In the genomic region with DNA sequence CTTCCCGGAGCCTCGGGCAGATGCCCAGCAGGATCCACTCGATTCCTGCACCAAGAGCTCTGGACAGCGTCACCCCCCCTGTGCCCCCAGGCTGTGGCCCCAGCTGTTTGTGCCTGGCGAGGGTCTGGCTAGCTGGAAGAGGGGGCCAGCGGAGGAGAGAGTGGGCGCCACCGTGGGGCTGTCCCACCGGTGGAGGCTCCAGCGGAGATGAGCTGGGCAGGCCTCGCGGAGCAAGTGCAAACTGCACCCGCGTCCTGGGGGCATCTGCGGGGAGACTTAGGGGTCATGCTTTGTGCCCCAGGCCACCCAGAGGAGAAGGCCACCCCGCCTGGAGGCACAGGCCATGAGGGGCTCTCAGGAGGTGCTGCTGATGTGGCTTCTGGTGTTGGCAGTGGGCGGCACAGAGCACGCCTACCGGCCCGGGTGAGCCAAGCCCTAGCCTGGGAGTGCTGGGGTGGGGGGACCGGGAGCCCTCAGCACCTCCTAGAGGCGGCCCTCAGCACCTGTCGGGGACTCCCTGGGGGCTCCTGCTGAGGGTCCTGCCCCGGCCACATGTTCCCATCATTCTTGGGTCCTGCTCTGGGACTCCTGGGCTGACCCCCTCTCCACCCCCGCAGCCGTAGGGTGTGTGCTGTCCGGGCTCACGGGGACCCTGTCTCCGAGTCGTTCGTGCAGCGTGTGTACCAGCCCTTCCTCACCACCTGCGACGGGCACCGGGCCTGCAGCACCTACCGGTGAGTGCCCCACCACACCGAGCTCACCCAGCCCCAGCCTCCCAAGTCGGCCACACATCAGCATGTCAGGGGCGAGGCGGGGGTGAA, we compare ENCODE assay signal across 1 cellular context.
TF ChIP-seq lines count a peak whose summit lies in the region.

No MANE protein-coding gene starts in this region.

TF ChIP-seq in H1, 55 proteins besides CTCF, POLR2A, EP300 and RAD21:
- TF ChIP-seq KDM4A (IDR thresholded peaks at IDR 0.05; ENCODE audit: low read depth, low read length, severe bottlenecking), result no peak
- no peak for TF ChIP-seq GTF2F1 (IDR thresholded peaks at IDR 0.05; ENCODE audit: borderline replicate concordance, low read depth, low read length)
- no peak for TF ChIP-seq KDM5A (IDR thresholded peaks at IDR 0.05; ENCODE audit: low read length)
- no peak for TF ChIP-seq SIRT6 (IDR thresholded peaks at IDR 0.05; ENCODE audit: low read length)
- no peak for TF ChIP-seq BRCA1 (IDR thresholded peaks at IDR 0.05; ENCODE audit: low read depth, low read length)
- TF ChIP-seq RNF2 (IDR thresholded peaks at IDR 0.05; ENCODE audit: borderline replicate concordance, low read depth, low read length, missing control alignments, poor library complexity, severe bottlenecking), result no peak
- TF ChIP-seq TAF7 (optimal IDR thresholded peaks at IDR 0.05; ENCODE audit: borderline replicate concordance, low read depth, low read length), result no peak
- no peak for TF ChIP-seq SAP30 (IDR thresholded peaks at IDR 0.05; ENCODE audit: insufficient read depth, insufficient replicate concordance, low read length)
- no peak for TF ChIP-seq CHD2 (IDR thresholded peaks at IDR 0.05; ENCODE audit: low read length)
- no peak for TF ChIP-seq YY1 (IDR thresholded peaks at IDR 0.05; ENCODE audit: low read depth, low read length)
- TF ChIP-seq E2F6 (IDR thresholded peaks at IDR 0.05), result no peak
- no peak for TF ChIP-seq CBX8 (IDR thresholded peaks at IDR 0.05; ENCODE audit: borderline replicate concordance, low read depth, low read length)
- no peak for TF ChIP-seq TBP (IDR thresholded peaks at IDR 0.05; ENCODE audit: low read depth, low read length)
- no peak for TF ChIP-seq SP1 (IDR thresholded peaks at IDR 0.05; ENCODE audit: low read depth, low read length)
- TF ChIP-seq HDAC2 (IDR thresholded peaks at IDR 0.05; ENCODE audit: borderline replicate concordance in 1 of 2, low read depth in 2 of 2, low read length in 2 of 2), result no peak
- TF ChIP-seq GABPA (IDR thresholded peaks at IDR 0.05; ENCODE audit: borderline replicate concordance, insufficient read depth, low read length), result no peak
- no peak for TF ChIP-seq EGR1 (IDR thresholded peaks at IDR 0.05; ENCODE audit: borderline replicate concordance, low read depth, low read length)
- TF ChIP-seq EZH2 (IDR thresholded peaks at IDR 0.05; ENCODE audit: low read depth, low read length, severe bottlenecking), result no peak
TF ChIP-seq in H1: peak in this region for 0.
